In the genomic region with DNA sequence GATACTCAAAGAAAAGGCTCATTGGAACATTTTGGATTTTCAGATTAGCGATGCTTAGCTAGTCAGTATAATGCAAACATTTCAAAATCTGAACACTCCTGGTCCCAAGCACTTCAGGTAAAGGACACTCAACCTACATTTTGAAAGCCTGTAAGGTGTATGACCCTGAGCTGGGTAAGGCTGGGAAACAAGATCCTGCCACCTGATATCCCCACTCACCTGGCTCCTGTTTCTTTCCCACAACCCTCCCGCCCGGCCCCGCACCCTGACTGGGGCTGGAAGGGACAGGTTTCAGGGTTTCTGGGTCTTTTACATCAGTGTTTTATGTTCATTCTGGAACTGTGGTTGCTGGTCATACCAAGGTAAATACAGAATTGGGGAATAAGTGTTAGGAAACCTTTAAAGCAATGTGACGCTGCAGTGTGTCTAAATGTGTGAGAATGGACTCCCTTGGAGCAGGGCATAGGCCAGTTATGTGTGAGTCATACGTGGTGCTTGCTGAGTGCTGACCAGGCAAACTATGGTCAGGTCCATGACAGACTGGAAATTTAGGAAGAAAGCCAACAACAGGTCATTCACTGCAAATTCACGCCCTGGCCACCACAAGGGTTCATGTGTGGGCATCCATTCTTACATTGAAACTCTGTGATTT, we compare ENCODE assay signal across 21 cellular contexts. TPM values are rescaled to one million over a fixed set of nuclear protein-coding genes. Genes with fewer than 3 reads are reported as not detected.
DNase-seq lines count a peak whose midpoint lies in the region; ATAC-seq and TF ChIP-seq lines count a peak whose summit lies in the region.
"Had no signal": no experiment of that assay in that cellular context is flagged by ENCODE, and none has a peak within 500 bp of the region (broad histone marks: within the 10 kb centered on the region; RNA-seq: fewer than 3 reads in every experiment).

No MANE protein-coding gene starts in this region.

- no peak for ATAC-seq in activated CD4-positive, CD25-positive, alpha-beta regulatory T cell treated with anti-CD3 and anti-CD28 coated beads, Interleukin-2, amount 50 U/mL, for 24 hours

- 80% methylated on average over 6 to 7 of the region's 7 CpGs for WGBS in GM23248 (ENCODE audit: low coverage in 1 of 2, low lambda C conversion rate in 2 of 2, missing lambda C conversion rate in 2 of 2), 2 experiments
- WGBS in hepatocyte (ENCODE audit: low lambda C conversion rate, missing lambda C conversion rate): 80% methylated on average over 7 of the region's 7 CpGs

- no peaks in the 10 kb centered on the region for H3F3A ChIP-seq in GM23248 (ENCODE audit: insufficient read depth)

- H3K4me3 ChIP-seq in GM23248 (no peak overlapping the region), hepatocyte (no peak overlapping the region), retinal pigment epithelial cell (ENCODE audit: low read length) (no peak overlapping the region)
- H3K4me3 ChIP-seq: SK-N-MC had no signal

- no peak overlapping the region for H3K9ac ChIP-seq in GM23248

- H3K79me2 ChIP-seq in GM23248 (ENCODE audit: insufficient read depth): no peaks in the 10 kb centered on the region
- H3K79me2 ChIP-seq in hepatocyte: no peaks in the 10 kb centered on the region

- TF ChIP-seq CTCF in hepatocyte (IDR thresholded peaks at IDR 0.05; ENCODE audit: poor library complexity) (no peak), retinal pigment epithelial cell (conservative IDR thresholded peaks at IDR 0.05; ENCODE audit: low read depth, low read length) (no peak)

- DNase-seq in GM23248 (peak; percentile 45), amniotic epithelial cell (ENCODE audit: low read depth) (peak; percentile 54), hepatocyte (ENCODE audit: low spot score) (peak; percentile 55), retinal pigment epithelial cell (ENCODE audit: low read depth) (peak; percentile 23), NAMALWA (ENCODE audit: low spot score) (no peak), NCI-H1436 (lab: John Stamatoyannopoulos, UW) (no peak), germinal center (ENCODE audit: low spot score) (no peak)
- DNase-seq: activated naive CD8-positive, alpha-beta T cell treated with anti-CD3 and anti-CD28 coated beads, Interleukin-2, amount 10 ng/mL, durations not matched to agents 7 days and 5 days; activated T-cell treated with anti-CD3 and anti-CD28 coated beads, Interleukin-2, amount 50 U/mL, for 1 hour; DND-41; glutamatergic neuron; Karpas-422; naive B cell; NCI-H1930; NCI-H524 treated with DMSO at 0.1 percent for 48 hours; stimulated activated CD4-positive, alpha-beta T cell treated with anti-CD3 and anti-CD28 coated beads, Interleukin-1b, Interleukin-23, amount 100 ng/mL, for 48 hours had no signal

- H3K4me1 ChIP-seq in GM23248 (ENCODE audit: insufficient read depth) (no peaks in the 10 kb centered on the region), hepatocyte (ENCODE audit: insufficient read depth) (no peaks in the 10 kb centered on the region)

- in situ Hi-C loops in GM23248 (cut with MboI): no loop called here

- H3K9me3 ChIP-seq in GM23248 (ENCODE audit: low read depth): no peaks in the 10 kb centered on the region
- no peaks in the 10 kb centered on the region for H3K9me3 ChIP-seq in hepatocyte (ENCODE audit: low read depth)

- H3K9me2 ChIP-seq in GM23248 (ENCODE audit: insufficient read depth) (no peaks in the 10 kb centered on the region), hepatocyte (replicated peaks; ENCODE audit: insufficient read depth) (no peaks in the 10 kb centered on the region)

- H3K36me3 ChIP-seq in GM23248 (ENCODE audit: low read depth): no peaks in the 10 kb centered on the region
- H3K36me3 ChIP-seq in hepatocyte (replicated peaks; ENCODE audit: insufficient read depth, low read depth): no peaks in the 10 kb centered on the region

- H2AFZ ChIP-seq in GM23248: no peak overlapping the region
- no peak overlapping the region for H2AFZ ChIP-seq in hepatocyte

- H3K4me2 ChIP-seq in GM23248 (ENCODE audit: unreplicated experiment): no peak overlapping the region
- no peak overlapping the region for H3K4me2 ChIP-seq in hepatocyte

- no peaks in the 10 kb centered on the region for H4K20me1 ChIP-seq in GM23248 (ENCODE audit: insufficient read depth)
- no peaks in the 10 kb centered on the region for H4K20me1 ChIP-seq in hepatocyte (ENCODE audit: insufficient read depth, poor library complexity, severe bottlenecking)

- H3K27me3 ChIP-seq in GM23248 (replicated peaks; ENCODE audit: insufficient read depth): peaks cover 17% of the 10 kb centered on the region
- no peaks in the 10 kb centered on the region for H3K27me3 ChIP-seq in hepatocyte

- H3K27ac ChIP-seq in GM23248: no peak overlapping the region
- H3K27ac ChIP-seq in hepatocyte: peak overlapping the region; percentile 55
- H3K27ac ChIP-seq: C4-2B, SK-N-MC had no signal

RNA-seq across cellular contexts. Expression of a gene that starts 22.9 kb away (rescaled TPM):
- total RNA-seq in GM23248 (2014; rRNA removed; shearing (Covaris generic)): not detected in 2 replicates
- polyA plus RNA-seq in GM23248 (2016; fragmentation: Nextera tagmentation; extraction: Ambion mirVana) (not detected in 2 replicates), hepatocyte (1.4 and 1.8 TPM in 2 replicates)
- 1.0 and 1.5 TPM in 2 replicates for total RNA-seq in hepatocyte
- total RNA-seq: activated naive CD8-positive, alpha-beta T cell treated with anti-CD3 and anti-CD28 coated beads, Interleukin-2, amount 10 ng/mL, durations not matched to agents 7 days and 5 days; OCI-LY7 had no signal
- polyA plus RNA-seq: keratinocyte had no signal

Comparison
In these comparisons a context has a peak if more than half of its experiments do, and no peak if none do; other contexts are left out.
1. DNase-seq: peak in GM23248 (single experiment), amniotic epithelial cell (single experiment), hepatocyte (single experiment) and retinal pigment epithelial cell (single experiment); none in NAMALWA (single experiment), NCI-H1436 (single experiment) and germinal center (single experiment).